Comparison of ENCODE assay signal across 8 cellular contexts in the genomic region with DNA sequence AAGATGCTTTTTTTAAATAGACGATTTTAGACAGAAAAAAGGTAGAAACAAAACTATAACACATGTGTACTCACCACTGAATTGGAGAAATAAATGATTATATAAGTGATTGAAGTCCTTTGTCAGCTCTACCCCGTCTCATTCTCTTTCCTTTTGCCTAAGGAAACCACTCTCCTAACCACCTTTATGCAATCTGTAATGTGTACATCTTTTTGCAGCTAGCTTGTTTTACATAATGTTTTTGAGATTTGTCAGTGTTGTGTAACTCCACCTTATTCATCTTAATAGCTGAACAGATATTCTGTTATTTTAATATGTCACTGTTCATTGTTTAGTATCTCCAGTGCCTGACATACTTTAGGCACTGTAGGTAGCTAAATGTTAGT. TPM values are rescaled to one million over a fixed set of nuclear protein-coding genes. Genes with fewer than 3 reads are reported as not detected.
DNase-seq lines count a peak whose midpoint lies in the region; ATAC-seq and TF ChIP-seq lines count a peak whose summit lies in the region.

No MANE protein-coding gene starts in this region.

- peak overlapping the region; percentile 97 for H3K27ac Mint-ChIP-seq in activated CD8-positive, alpha-beta memory T cell treated with anti-CD3 and anti-CD28 coated beads, Interleukin-2, amount 10 ng/mL, durations not matched to agents 7 days and 5 days
- peak overlapping the region; percentile 99 for H3K27ac Mint-ChIP-seq in activated naive CD8-positive, alpha-beta T cell treated with anti-CD3 and anti-CD28 coated beads, Interleukin-2, amount 50 U/mL, for 24 hours

- peak overlapping the region; percentile 93 for H3K4me3 ChIP-seq in kidney epithelial cell (ENCODE audit: low read depth, low read length)
- H3K4me3 ChIP-seq in thyroid gland (replicated peaks in 1 of 3) = peak overlapping the region in 2 of 3 donors; percentile 73 to 74

- peaks cover 41% of the 10 kb centered on the region for H3K36me3 Mint-ChIP-seq in activated CD8-positive, alpha-beta memory T cell treated with anti-CD3 and anti-CD28 coated beads, Interleukin-2, amount 10 ng/mL, durations not matched to agents 7 days and 5 days
- H3K36me3 Mint-ChIP-seq in activated naive CD8-positive, alpha-beta T cell treated with anti-CD3 and anti-CD28 coated beads, Interleukin-2, amount 50 U/mL, for 24 hours (ENCODE audit: low read depth) = peaks cover 27% of the 10 kb centered on the region

- H3K27ac ChIP-seq in thyroid gland = peak overlapping the region; percentile 91 to 95 (median 94)

- intact Hi-C loops in thyroid gland (cut with DNase I) = no loop called here

- peaks cover 40% of the 10 kb centered on the region for H3K4me1 Mint-ChIP-seq in activated CD8-positive, alpha-beta memory T cell treated with anti-CD3 and anti-CD28 coated beads, Interleukin-2, amount 10 ng/mL, durations not matched to agents 7 days and 5 days
- H3K4me1 Mint-ChIP-seq in activated naive CD8-positive, alpha-beta T cell treated with anti-CD3 and anti-CD28 coated beads, Interleukin-2, amount 50 U/mL, for 24 hours = peaks cover 37% of the 10 kb centered on the region

- no peak for TF ChIP-seq POLR2A in thyroid gland (IDR thresholded peaks at IDR 0.05)

- peak overlapping the region; percentile 98 for H3K4me3 Mint-ChIP-seq in activated CD8-positive, alpha-beta memory T cell treated with anti-CD3 and anti-CD28 coated beads, Interleukin-2, amount 10 ng/mL, durations not matched to agents 7 days and 5 days
- H3K4me3 Mint-ChIP-seq in activated naive CD8-positive, alpha-beta T cell treated with anti-CD3 and anti-CD28 coated beads, Interleukin-2, amount 50 U/mL, for 24 hours = peak overlapping the region; percentile 99

- TF ChIP-seq CTCF in kidney epithelial cell (IDR thresholded peaks at IDR 0.05; ENCODE audit: insufficient read depth, low read length, poor library complexity, severe bottlenecking) (no peak), thyroid gland (IDR thresholded peaks at IDR 0.05) (no peak)

- no peaks in the 10 kb centered on the region for H3K27me3 ChIP-seq in kidney epithelial cell (ENCODE audit: control insufficient read depth, insufficient read depth, low read length)
- H3K27me3 ChIP-seq in thyroid gland = no peaks in the 10 kb centered on the region

- no peak for DNase-seq in activated CD8-positive, alpha-beta memory T cell treated with anti-CD3 and anti-CD28 coated beads, Interleukin-2, amount 10 ng/mL, durations not matched to agents 7 days and 5 days
- DNase-seq in activated CD8-positive, alpha-beta memory T cell treated with anti-CD3 and anti-CD28 coated beads for 24 hours = no peak
- no peak for DNase-seq in activated naive CD8-positive, alpha-beta T cell treated with anti-CD3 and anti-CD28 coated beads, Interleukin-2, amount 50 U/mL, for 24 hours
- DNase-seq in kidney epithelial cell (ENCODE audit: low read depth) (no peak), thyroid gland (no peak), NCI-H2107 (lab: John Stamatoyannopoulos, UW) (no peak), hepatic stellate cell (ENCODE audit: low spot score) (no peak)

- no peaks in the 10 kb centered on the region for H3K27me3 Mint-ChIP-seq in activated CD8-positive, alpha-beta memory T cell treated with anti-CD3 and anti-CD28 coated beads, Interleukin-2, amount 10 ng/mL, durations not matched to agents 7 days and 5 days
- H3K27me3 Mint-ChIP-seq in activated naive CD8-positive, alpha-beta T cell treated with anti-CD3 and anti-CD28 coated beads, Interleukin-2, amount 50 U/mL, for 24 hours = peaks cover 4% of the 10 kb centered on the region

- peaks cover 0 to 12% of the 10 kb centered on the region in 2 donors for H3K4me1 ChIP-seq in thyroid gland

- 1 to 3% methylated on average over 2 of the region's 2 CpGs for WGBS in thyroid gland, 2 donors

- no peaks in the 10 kb centered on the region for H3K9me3 Mint-ChIP-seq in activated CD8-positive, alpha-beta memory T cell treated with anti-CD3 and anti-CD28 coated beads, Interleukin-2, amount 10 ng/mL, durations not matched to agents 7 days and 5 days (ENCODE audit: low read depth)
- H3K9me3 Mint-ChIP-seq in activated naive CD8-positive, alpha-beta T cell treated with anti-CD3 and anti-CD28 coated beads, Interleukin-2, amount 50 U/mL, for 24 hours = no peaks in the 10 kb centered on the region

- CTCF ChIA-PET in activated CD8-positive, alpha-beta memory T cell treated with anti-CD3 and anti-CD28 coated beads, Interleukin-2, amount 10 ng/mL, durations not matched to agents 7 days and 5 days (lab: Charles Lee) = interaction anchor here (0.9 to 2.0 kb wide), 4 partner anchors 26 to 273 kb away, joined by 3 to 9 read pairs (median 4); partner anchors contain the start of gene FBXL5

- peaks cover 2% of the 10 kb centered on the region for H3K36me3 ChIP-seq in kidney epithelial cell (ENCODE audit: control insufficient read depth, insufficient read depth, low read length)
- no peaks in the 10 kb centered on the region for H3K36me3 ChIP-seq in thyroid gland

- H3K9me3 ChIP-seq in thyroid gland = no peaks in the 10 kb centered on the region

- no peak for ATAC-seq in activated CD8-positive, alpha-beta memory T cell treated with anti-CD3 and anti-CD28 coated beads, Interleukin-2, amount 10 ng/mL, durations not matched to agents 7 days and 5 days
- no peak for ATAC-seq in activated naive CD8-positive, alpha-beta T cell treated with anti-CD3 and anti-CD28 coated beads, Interleukin-2, amount 50 U/mL, for 24 hours
- ATAC-seq in GM18520 (IDR thresholded peaks at IDR 0.05; ENCODE audit: unreplicated experiment) = no peak

RNA-seq across cellular contexts. Expression of gene FAM200B, which starts 0.7 kb away (rescaled TPM):
- 10 to 100 TPM in 1 of 2 experiments, 1 to 10 TPM in 1; 9.7 to 14.0 TPM for total RNA-seq in activated CD8-positive, alpha-beta memory T cell treated with anti-CD3 and anti-CD28 coated beads, Interleukin-2, amount 10 ng/mL, durations not matched to agents 7 days and 5 days
- total RNA-seq in kidney epithelial cell (25.7 and 42.1 TPM in 2 replicates), thyroid gland (10 to 100 TPM; 62.4 to 85.6 (median 73.2) TPM)

RNA-seq across cellular contexts. Expression of gene BST1, which starts 20.5 kb away (rescaled TPM):
- under 1 TPM; 0.40 to 0.70 TPM for total RNA-seq in activated CD8-positive, alpha-beta memory T cell treated with anti-CD3 and anti-CD28 coated beads, Interleukin-2, amount 10 ng/mL, durations not matched to agents 7 days and 5 days
- total RNA-seq in kidney epithelial cell = 3.4 and 4.9 TPM in 2 replicates
- 1 to 10 TPM; 2.0 to 7.5 (median 5.5) TPM for total RNA-seq in thyroid gland

RNA-seq across cellular contexts. Expression of gene FBXL5, which starts 27.2 kb away (rescaled TPM):
- 10 to 100 TPM; 37.0 to 51.8 TPM for total RNA-seq in activated CD8-positive, alpha-beta memory T cell treated with anti-CD3 and anti-CD28 coated beads, Interleukin-2, amount 10 ng/mL, durations not matched to agents 7 days and 5 days
- total RNA-seq in kidney epithelial cell (44.1 and 51.1 TPM in 2 replicates), thyroid gland (100 to 1,000 TPM; 154 to 246 (median 212) TPM)
